ENCODE assay signal across 8 cellular contexts in the genomic region with DNA sequence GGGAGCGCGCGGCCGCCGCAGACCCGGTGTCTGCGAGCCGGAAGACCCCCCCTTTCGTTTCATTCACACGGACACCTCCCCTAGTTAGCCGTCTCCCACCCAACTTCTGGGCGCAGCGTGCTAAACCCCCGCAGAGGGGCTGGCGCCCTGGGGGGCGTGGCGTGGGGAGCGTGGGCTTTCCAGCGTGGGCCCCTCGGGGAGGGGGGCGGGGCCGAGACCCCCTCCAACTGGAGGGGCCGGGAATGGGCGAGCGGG. TPM values are rescaled to one million over a fixed set of nuclear protein-coding genes. Genes with fewer than 3 reads are reported as not detected.
DNase-seq lines count a peak whose midpoint lies in the region; ATAC-seq, FAIRE-seq and TF ChIP-seq lines count a peak whose summit lies in the region.

No MANE protein-coding gene starts in this region.

- DNase-seq in stimulated activated naive CD8-positive, alpha-beta T cell treated with anti-CD3 and anti-CD28 coated beads, Interleukin-15, Interleukin-2, amounts not matched to agents 100 U/mL and 50 U/mL, for 24 hours, result no peak
- no peak for DNase-seq in bronchial epithelial cell (ENCODE audit: low read depth)
- no peak for DNase-seq in aorta
- no peak for DNase-seq in mucosa of gallbladder (ENCODE audit: low spot score)
- no peak for DNase-seq in mesenteric fat pad (ENCODE audit: low spot score)
- no peak for DNase-seq in stimulated activated naive CD4-positive, alpha-beta T cell (lab: John Stamatoyannopoulos, UW)

- intact Hi-C loops in aorta (cut with DNase I), result no loop called here

- no peak for FAIRE-seq in bronchial epithelial cell (lab: Jason Lieb, UNC)

- no peak overlapping the region for H3K27ac Mint-ChIP-seq in stimulated activated naive CD8-positive, alpha-beta T cell treated with anti-CD3 and anti-CD28 coated beads, Interleukin-15, Interleukin-2, amounts not matched to agents 100 ng/mL and 50 ng/mL, for 24 hours

- H3K36me3 ChIP-seq in bronchial epithelial cell (ENCODE audit: control insufficient read depth, insufficient read depth, low read length), result no peaks in the 10 kb centered on the region
- no peaks in the 10 kb centered on the region for H3K36me3 ChIP-seq in aorta (ENCODE audit: control insufficient read depth in 1 of 2, insufficient read depth in 2 of 2, low read length in 1 of 2)

- WGBS in aorta, 2 donors, result 0% methylated on average over 14 to 25 of the region's 25 CpGs

- H3K4me1 ChIP-seq in mononuclear cell (ENCODE audit: insufficient read depth, low read length), result peaks cover 36% of the 10 kb centered on the region
- no peaks in the 10 kb centered on the region for H3K4me1 ChIP-seq in aorta (ENCODE audit: control insufficient read depth in 1 of 2, insufficient read depth in 2 of 2, low read length in 2 of 2)

- no peak overlapping the region for H3K27ac ChIP-seq in aorta (ENCODE audit: low read depth in 1 of 2, low read length in 2 of 2)

- peaks cover 18% of the 10 kb centered on the region for H3K4me1 Mint-ChIP-seq in stimulated activated naive CD8-positive, alpha-beta T cell treated with anti-CD3 and anti-CD28 coated beads, Interleukin-15, Interleukin-2, amounts not matched to agents 100 ng/mL and 50 ng/mL, for 24 hours (ENCODE audit: low read depth)

- no peak for ATAC-seq in stimulated activated naive CD8-positive, alpha-beta T cell treated with anti-CD3 and anti-CD28 coated beads, Interleukin-15, Interleukin-2, amounts not matched to agents 100 U/mL and 50 U/mL, for 24 hours
- ATAC-seq in aorta (ENCODE audit: low FRiP score), result no peak

- H3K4me3 Mint-ChIP-seq in stimulated activated naive CD8-positive, alpha-beta T cell treated with anti-CD3 and anti-CD28 coated beads, Interleukin-15, Interleukin-2, amounts not matched to agents 100 ng/mL and 50 ng/mL, for 24 hours, result peak overlapping the region; percentile 62

- peak overlapping the region; percentile 78 for H3K4me3 ChIP-seq in bronchial epithelial cell (ENCODE audit: low read depth, low read length)
- peak overlapping the region; percentile 24 for H3K4me3 ChIP-seq in mononuclear cell (ENCODE audit: low read length)
- peak overlapping the region; percentile 50 to 98 for H3K4me3 ChIP-seq in aorta (ENCODE audit: low read length in 2 of 2)

- no peaks in the 10 kb centered on the region for H3K36me3 Mint-ChIP-seq in stimulated activated naive CD8-positive, alpha-beta T cell treated with anti-CD3 and anti-CD28 coated beads, Interleukin-15, Interleukin-2, amounts not matched to agents 100 ng/mL and 50 ng/mL, for 24 hours (ENCODE audit: low read depth)

- H3K9me3 Mint-ChIP-seq in stimulated activated naive CD8-positive, alpha-beta T cell treated with anti-CD3 and anti-CD28 coated beads, Interleukin-15, Interleukin-2, amounts not matched to agents 100 ng/mL and 50 ng/mL, for 24 hours, result no peaks in the 10 kb centered on the region

- peaks cover 46% of the 10 kb centered on the region for H3K27me3 Mint-ChIP-seq in stimulated activated naive CD8-positive, alpha-beta T cell treated with anti-CD3 and anti-CD28 coated beads, Interleukin-15, Interleukin-2, amounts not matched to agents 100 ng/mL and 50 ng/mL, for 24 hours

- TF ChIP-seq CTCF in bronchial epithelial cell (IDR thresholded peaks at IDR 0.05; ENCODE audit: insufficient read depth, low read length, severe bottlenecking), result no peak

- no peaks in the 10 kb centered on the region for H3K27me3 ChIP-seq in bronchial epithelial cell (ENCODE audit: control insufficient read depth, insufficient read depth, low read length)
- peaks cover 76% of the 10 kb centered on the region for H3K27me3 ChIP-seq in mononuclear cell (ENCODE audit: insufficient read depth, low read length)
- no peaks in the 10 kb centered on the region for H3K27me3 ChIP-seq in aorta (ENCODE audit: control insufficient read depth in 1 of 2, insufficient read depth in 2 of 2, low read length in 1 of 2)

- H3K9me3 ChIP-seq in mononuclear cell (ENCODE audit: low read depth, low read length), result no peaks in the 10 kb centered on the region
- no peaks in the 10 kb centered on the region for H3K9me3 ChIP-seq in aorta (ENCODE audit: control insufficient read depth, low read length)

RNA-seq across cellular contexts. Expression of a gene that starts 1.1 kb away (rescaled TPM):
- total RNA-seq in bronchial epithelial cell (0.53 and 2.4 TPM in 2 replicates), mononuclear cell (under 0.01 TPM), aorta (1 to 10 TPM in 1 of 2 donors, under 1 TPM in 1; 0.88 to 3.0 TPM), mucosa of gallbladder (23.6 TPM), mesenteric fat pad (1.2 TPM)
- polyA plus RNA-seq in aorta, result 1 to 10 TPM in 1 of 2 donors, under 1 TPM in 1; 0.20 to 1.4 TPM

Comparison
In these comparisons a context has a peak if more than half of its experiments do, and no peak if none do; other contexts are left out.
1. H3K4me3 ChIP-seq: peak in every context shown above with its lines; median percentile 78 in bronchial epithelial cell; 74 in aorta; 24 in mononuclear cell.